Comparison of ENCODE assay signal across 8 cellular contexts in the genomic region with DNA sequence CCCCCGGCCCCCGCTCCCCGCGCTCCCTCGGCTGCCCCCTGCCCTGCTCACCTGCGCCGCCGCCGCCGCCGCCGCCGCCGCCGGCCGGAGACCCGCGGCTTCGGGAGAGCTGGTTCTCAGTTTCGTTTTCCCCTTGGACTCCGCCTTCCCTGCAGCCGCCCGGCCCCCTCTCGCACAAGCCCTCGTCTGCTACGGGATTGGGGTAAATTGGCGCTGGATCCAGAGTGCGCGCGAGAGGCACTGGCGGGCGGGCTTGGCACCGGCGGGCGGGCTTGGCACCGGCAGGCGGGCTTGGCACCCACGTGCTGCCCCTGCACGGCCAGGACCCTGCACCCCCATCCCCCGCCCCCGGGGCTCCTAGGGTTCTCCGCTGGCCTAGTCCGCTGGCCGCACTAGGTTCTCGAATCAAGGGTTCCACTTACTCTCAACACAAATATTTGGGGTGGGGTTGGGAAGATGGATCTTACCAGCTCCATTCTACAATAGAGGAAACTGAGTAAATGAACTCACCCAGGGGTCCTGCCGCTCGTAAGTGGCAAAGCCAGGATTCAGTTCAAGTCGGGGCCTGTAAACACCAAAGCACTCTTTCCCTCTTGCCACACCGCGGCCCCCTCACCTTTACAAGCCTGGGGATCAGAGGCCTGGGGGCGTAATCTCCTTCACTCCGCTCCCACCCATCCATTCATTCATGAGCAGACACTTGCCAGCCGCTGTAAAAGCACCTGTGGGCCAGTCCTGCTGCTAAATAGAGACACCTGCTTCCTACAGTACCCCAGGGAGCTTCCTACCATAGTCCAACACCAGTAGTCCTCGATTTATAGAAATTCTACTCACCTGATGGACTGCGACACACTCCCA. TPM values are rescaled to one million over a fixed set of nuclear protein-coding genes. Genes with fewer than 3 reads are reported as not detected.
A peak's percentile ranks its signal among the peaks of the same experiment; 100 is the strongest.
DNase-seq lines count a peak whose midpoint lies in the region; ATAC-seq and TF ChIP-seq lines count a peak whose summit lies in the region.

Gene EIF2AK2 (minus strand): TSS at position 124 of the 858 bp plus-strand sequence. CDS start 9,174 bp downstream, outside the sequence.

- H3K9me3 Mint-ChIP-seq in CD14-positive monocyte = peaks cover 0 to 4% (median 0%) of the 10 kb centered on the region in 7 donors

- no peaks in the 10 kb centered on the region for H3K27me3 ChIP-seq in liver (ENCODE audit: control insufficient read depth in 4 of 4, insufficient read depth in 4 of 4, low read length in 3 of 4)

- peak within 1 kb of the TSS; percentile 88 to 99 (median 91) for H3K4me3 ChIP-seq in liver (ENCODE audit: low read depth in 1 of 3, low read length in 3 of 3)

- peaks cover 0 to 2% (median 0%) of the 10 kb centered on the region in 4 donors for H3K36me3 ChIP-seq in liver (ENCODE audit: control insufficient read depth in 4 of 4, insufficient read depth in 3 of 4, low read depth in 1 of 4, low read length in 3 of 4)

- H3K27ac ChIP-seq in liver (ENCODE audit: low read depth in 1 of 2, low read length in 2 of 2) = peak within 1 kb of the TSS; percentile 76 to 79

- H3K36me3 Mint-ChIP-seq in CD14-positive monocyte = peaks cover 13 to 24% of the 10 kb centered on the region in 2 donors

- H3K27ac Mint-ChIP-seq in CD14-positive monocyte = peak within 1 kb of the TSS; percentile 81 to 95 (median 89)

- DNase-seq in CD14-positive monocyte (ENCODE audit: low spot score) = peak; percentile 79
- peak; percentile 62 for DNase-seq in NCI-H748 treated with DMSO at 0.1 percent for 48 hours (lab: John Stamatoyannopoulos, UW)
- peak; percentile 78 to 79 for DNase-seq in activated CD4-positive, alpha-beta T cell treated with anti-CD3 and anti-CD28 coated beads, Interleukin-2, amount 50 U/mL, for 4 hours
- DNase-seq in dermis microvascular lymphatic vessel endothelial cell (ENCODE audit: low read depth in 2 of 2) = peak; percentile 67 to 88
- DNase-seq in stimulated activated CD4-positive, alpha-beta T cell treated with anti-CD3 and anti-CD28 coated beads, Interleukin-4, amount 100 ng/mL, for 1 hour = peak; percentile 70

- peak within 1 kb of the TSS; percentile 81 to 95 for H3K4me3 Mint-ChIP-seq in CD14-positive monocyte

- WGBS in liver = 10% methylated on average over 55 of the region's 55 CpGs

- ATAC-seq in GM19395 (IDR thresholded peaks at IDR 0.05; ENCODE audit: unreplicated experiment) (peak; percentile 86), HG03521 (IDR thresholded peaks at IDR 0.05; ENCODE audit: unreplicated experiment) (peak; percentile 80)

- H3K4me1 Mint-ChIP-seq in CD14-positive monocyte = peaks cover 31% of the 10 kb centered on the region

- peaks cover 0 to 2% (median 0%) of the 10 kb centered on the region in 3 donors for H3K27me3 Mint-ChIP-seq in CD14-positive monocyte (ENCODE audit: low read depth in 3 of 3)

- H3K4me1 ChIP-seq in liver (ENCODE audit: control insufficient read depth in 4 of 4, insufficient read depth in 4 of 4, low read length in 3 of 4) = peaks cover 0 to 11% (median 7%) of the 10 kb centered on the region in 4 donors

- TF ChIP-seq CTCF in CD14-positive monocyte (IDR thresholded peaks at IDR 0.05) = no peak
- no peak for TF ChIP-seq CTCF in liver (IDR thresholded peaks at IDR 0.05; ENCODE audit: low read depth, low read length, missing input control)

- TF ChIP-seq RAD21 in liver (IDR thresholded peaks at IDR 0.05) = no peak

- intact Hi-C loops in CD14-positive monocyte (cut with micrococcal nuclease) = no loop called here

- no peaks in the 10 kb centered on the region for H3K9me3 ChIP-seq in liver (ENCODE audit: control insufficient read depth in 4 of 4, low read length in 3 of 4)

- H3K9ac ChIP-seq in liver (ENCODE audit: low read depth in 1 of 2, low read length in 2 of 2) = peak within 1 kb of the TSS; percentile 62 to 79

TF ChIP-seq in liver, 16 proteins besides CTCF, POLR2A, EP300 and RAD21:
- peak; percentile 93 for TF ChIP-seq ZBTB33 (IDR thresholded peaks at IDR 0.05)
- no peak for TF ChIP-seq FOXA1 (IDR thresholded peaks at IDR 0.05)

RNA-seq across cellular contexts. Expression of gene EIF2AK2, which starts in this region (rescaled TPM):
- polyA plus RNA-seq in CD14-positive monocyte = 10 to 100 TPM; 17.6 to 23.4 TPM
- 17.2 and 20.4 TPM in 2 replicates for total RNA-seq in dermis microvascular lymphatic vessel endothelial cell
- 10 to 100 TPM; 14.9 to 20.0 TPM for total RNA-seq in liver
- 10 to 100 TPM in 1 of 2 donors, 1 to 10 TPM in 1; 4.4 to 11.4 TPM for polyA plus RNA-seq in liver

Comparison
In these comparisons a context has a peak if more than half of its experiments do, and no peak if none do; other contexts are left out.
1. Peak in every context shown above with its lines: DNase-seq, ATAC-seq, H3K4me3 ChIP-seq and H3K27ac ChIP-seq.